ENCODE assay signal across 35 cellular contexts in genomic region chr5:155021858-155022257, GRCh38. TPM values are rescaled to one million over a fixed set of nuclear protein-coding genes. Genes with fewer than 3 reads are reported as not detected.
"Had no signal": no experiment of that assay in that cellular context is flagged by ENCODE, and none has a peak within 500 bp of the region (broad histone marks: within the 10 kb centered on the region; RNA-seq: fewer than 3 reads in every experiment).

No MANE protein-coding gene starts in this region.

- H3K9me3 Mint-ChIP-seq: effector memory CD8-positive, alpha-beta T cell; natural killer cell treated with Interleukin-12 subunit alpha and Interleukin-12 subunit beta and Interleukin-15 and Interleukin-18, amount 100 ng/mL, for 72 hours; stimulated activated naive CD8-positive, alpha-beta T cell treated with anti-CD3 and anti-CD28 coated beads, Interleukin-15, amount 100 ng/mL, for 72 hours had no signal

- FAIRE-seq: endometrium, islet of Langerhans, pancreas had no signal

- H3K4me2 ChIP-seq: smooth muscle cell had no signal

- H3K27me3 ChIP-seq: esophagus squamous epithelium, heart right ventricle, left lung, neutrophil, pancreas, transverse colon, upper lobe of right lung, uterus had no signal

- H3K36me3 ChIP-seq: esophagus squamous epithelium, heart right ventricle, left lung, neutrophil, pancreas, suprapubic skin, transverse colon, upper lobe of right lung, uterus had no signal

- H3K36me3 Mint-ChIP-seq: mesothelial cell of epicardium; naive B cell; natural killer cell treated with Interleukin-12 subunit alpha and Interleukin-12 subunit beta and Interleukin-15 and Interleukin-18, amount 100 ng/mL, for 72 hours had no signal

- H3K4me1 Mint-ChIP-seq: mesothelial cell of epicardium; naive B cell; neural crest cell; stimulated activated naive CD8-positive, alpha-beta T cell treated with anti-CD3 and anti-CD28 coated beads, Interleukin-15, amount 100 ng/mL, for 72 hours had no signal

- H3K27ac Mint-ChIP-seq: effector memory CD8-positive, alpha-beta T cell; mesothelial cell of epicardium; naive B cell; natural killer cell treated with Interleukin-12 subunit alpha and Interleukin-12 subunit beta and Interleukin-15 and Interleukin-18, amount 100 ng/mL, for 72 hours; stimulated activated naive CD8-positive, alpha-beta T cell treated with anti-CD3 and anti-CD28 coated beads, Interleukin-15, amount 100 ng/mL, for 72 hours had no signal

- DNase-seq: effector memory CD8-positive, alpha-beta T cell; erythroblast; esophagus squamous epithelium; foreskin melanocyte; glutamatergic neuron; heart right ventricle; hippocampal formation; left cardiac atrium; left lung; mesenchymal stem cell; mucosa of descending colon; naive B cell; pancreas; retina; stimulated activated CD4-positive, alpha-beta T cell treated with anti-CD3 and anti-CD28 coated beads, Interleukin-12 subunit alpha, Interleukin-12 subunit beta, amount 100 ng/mL, for 4 hours; stimulated activated CD4-positive, alpha-beta T cell treated with anti-CD3 and anti-CD28 coated beads, Interleukin-1b, Interleukin-23, amount 100 ng/mL, for 48 hours; stimulated activated CD4-positive, alpha-beta T cell treated with anti-CD3 and anti-CD28 coated beads, Interleukin-4, amount 100 ng/mL, for 1 hour; stimulated activated CD8-positive, alpha-beta memory T cell treated with anti-CD3 and anti-CD28 coated beads, Interleukin-4, amount 100 ng/mL, for 48 hours; stimulated activated naive CD4-positive, alpha-beta T cell; stimulated activated naive CD8-positive, alpha-beta T cell treated with anti-CD3 and anti-CD28 coated beads, Interleukin-15, amount 100 ng/mL, for 72 hours; transverse colon; upper lobe of right lung; uterus had no signal

- ATAC-seq: effector memory CD8-positive, alpha-beta T cell; heart right ventricle; left cardiac atrium; left lung; mucosa of descending colon; natural killer cell treated with Interleukin-12 subunit alpha and Interleukin-12 subunit beta and Interleukin-15 and Interleukin-18, amount 100 ng/mL, for 72 hours; pancreas; sciatic nerve; stimulated activated naive CD8-positive, alpha-beta T cell treated with anti-CD3 and anti-CD28 coated beads, Interleukin-15, amount 100 ng/mL, for 72 hours; upper lobe of right lung had no signal

- H3K4me3 Mint-ChIP-seq: effector memory CD8-positive, alpha-beta T cell; mesothelial cell of epicardium; naive B cell; natural killer cell treated with Interleukin-12 subunit alpha and Interleukin-12 subunit beta and Interleukin-15 and Interleukin-18, amount 100 ng/mL, for 72 hours; neural crest cell; stimulated activated naive CD8-positive, alpha-beta T cell treated with anti-CD3 and anti-CD28 coated beads, Interleukin-15, amount 100 ng/mL, for 72 hours had no signal

- H3K4me1 ChIP-seq: esophagus squamous epithelium, heart right ventricle, left lung, pancreas, suprapubic skin, transverse colon, upper lobe of right lung, uterus had no signal

- H3K9me3 ChIP-seq: esophagus squamous epithelium, heart right ventricle, left lung, mucosa of descending colon, neutrophil, pancreas, suprapubic skin, transverse colon, upper lobe of right lung, uterus had no signal

- H3K27ac ChIP-seq: esophagus squamous epithelium, heart right ventricle, left lung, neutrophil, pancreas, suprapubic skin, transverse colon, upper lobe of right lung, uterus had no signal

- H3K4me3 ChIP-seq: esophagus squamous epithelium, heart right ventricle, left lung, mucosa of descending colon, pancreas, smooth muscle cell, suprapubic skin, transverse colon, upper lobe of right lung, uterus had no signal

RNA-seq across cellular contexts. Expression of gene KIF4B, which starts 8.3 kb away (rescaled TPM):
- total RNA-seq: esophagus squamous epithelium; kidney epithelial cell; lower leg skin; mesothelial cell of epicardium; mucosa of descending colon; natural killer cell treated with Interleukin-12 subunit alpha and Interleukin-12 subunit beta and Interleukin-15 and Interleukin-18, amount 100 ng/mL, for 72 hours; neural crest cell; omental fat pad; pancreas; sciatic nerve; smooth muscle cell; transverse colon had no signal
- polyA plus RNA-seq: heart right ventricle, pancreas, smooth muscle cell had no signal
